Comparison of ENCODE assay signal across 2 cellular contexts in the genomic region with DNA sequence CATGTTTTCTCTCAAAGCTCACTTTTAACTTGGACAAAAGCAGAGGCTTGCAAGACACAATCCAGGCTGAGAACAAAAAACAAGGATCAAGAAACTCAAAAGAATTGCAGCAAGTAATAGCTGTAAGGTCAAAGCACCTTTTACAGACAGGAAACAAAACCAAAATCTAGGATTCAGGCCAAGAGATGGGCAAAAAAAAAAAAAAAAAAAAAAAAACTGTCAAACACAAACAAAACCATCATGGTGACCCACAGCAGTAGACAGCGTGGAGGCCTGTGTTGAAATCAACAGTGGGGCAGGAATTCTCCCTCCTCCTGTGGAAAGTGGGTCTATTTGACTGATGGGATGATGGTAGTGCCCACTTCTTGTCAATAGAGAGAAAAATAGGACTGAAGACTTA.
TF ChIP-seq lines count a peak whose summit lies in the region.

No MANE protein-coding gene starts in this region.

TF ChIP-seq in GM23338, 12 proteins besides CTCF, POLR2A, EP300 and RAD21:
- TF ChIP-seq ZNF331 (CRISPR knock-in tag; IDR thresholded peaks at IDR 0.05; ENCODE audit: low read depth) (no peak), ZNF462 (CRISPR knock-in tag; IDR thresholded peaks at IDR 0.05) (no peak), STAT1 (IDR thresholded peaks at IDR 0.05; ENCODE audit: unreplicated experiment) (no peak)

TF ChIP-seq in GM12878, 131 proteins besides CTCF, POLR2A, EP300 and RAD21:
- TF ChIP-seq ZNF384 (IDR thresholded peaks at IDR 0.05; ENCODE audit: borderline replicate concordance, low read depth, low read length) (0 out of 2 replicates have a peak, but pooled peaks have one; percentile 18), POLR2AphosphoS5 (IDR thresholded peaks at IDR 0.05; ENCODE audit: low read length) (no peak), ZNF207 (IDR thresholded peaks at IDR 0.05; ENCODE audit: borderline replicate concordance) (no peak)
TF ChIP-seq in GM12878: peak in this region for 1.
